Comparison of ENCODE assay signal across 20 cellular contexts in genomic region chr4:132488555-132488954, GRCh38.
"Had no signal": no experiment of that assay in that cellular context is flagged by ENCODE, and none has a peak within 500 bp of the region (broad histone marks: within the 10 kb centered on the region; RNA-seq: fewer than 3 reads in every experiment).

No MANE protein-coding gene starts in this region.

- H3K4me1 ChIP-seq: colonic mucosa, esophagus muscularis mucosa, foreskin keratinocyte, gastroesophageal sphincter, heart left ventricle, left lung, lower lobe of right lung had no signal

- DNase-seq: colonic mucosa; cortex of kidney; effector CD8-positive, alpha-beta T cell; effector memory CD8-positive, alpha-beta T cell; foreskin keratinocyte; heart left ventricle; hypothalamus; left cardiac atrium; left lung; left ventricle myocardium superior; lower lobe of right lung; mesenchymal stem cell; mucosa of descending colon; naive B cell had no signal

- H3K79me2 ChIP-seq: hepatocyte had no signal

- H3K4me3 ChIP-seq: colonic mucosa, esophagus muscularis mucosa, gastroesophageal sphincter, heart left ventricle, hepatocyte, left lung, lower lobe of right lung, mucosa of descending colon had no signal

- H3K4me2 ChIP-seq: hepatocyte had no signal

- FAIRE-seq: endothelial cell of umbilical vein, islet of Langerhans, keratinocyte had no signal

- H2AFZ ChIP-seq: hepatocyte had no signal

- ATAC-seq: effector memory CD8-positive, alpha-beta T cell; foreskin keratinocyte; gastroesophageal sphincter; heart left ventricle; left cardiac atrium; left lung; left ventricle myocardium superior; lower lobe of right lung; mucosa of descending colon had no signal

- H3K27ac ChIP-seq: colonic mucosa, esophagus muscularis mucosa, foreskin keratinocyte, gastroesophageal sphincter, heart left ventricle, hepatocyte, left lung, lower lobe of right lung had no signal

- H3K36me3 ChIP-seq: colonic mucosa, esophagus muscularis mucosa, gastroesophageal sphincter, heart left ventricle, left lung, lower lobe of right lung had no signal

- H3K9me3 ChIP-seq: colonic mucosa had no signal

- H3K27me3 ChIP-seq: colonic mucosa, esophagus muscularis mucosa, foreskin keratinocyte, gastroesophageal sphincter, heart left ventricle, hepatocyte, left lung had no signal
